Comparison of ENCODE assay signal across 13 cellular contexts in genomic region chr18:72941001-72941400, GRCh38.
"Had no signal": no experiment of that assay in that cellular context is flagged by ENCODE, and none has a peak within 500 bp of the region (broad histone marks: within the 10 kb centered on the region; RNA-seq: fewer than 3 reads in every experiment).

No MANE protein-coding gene starts in this region.

- DNase-seq: activated CD4-positive, alpha-beta T cell treated with anti-CD3 and anti-CD28 coated beads for 36 hours; activated naive CD4-positive, alpha-beta T cell; colonic mucosa; kidney; psoas muscle; stimulated activated CD4-positive, alpha-beta T cell treated with anti-CD3 and anti-CD28 coated beads, Interleukin-4, amount 100 ng/mL, for 1 hour; stimulated activated CD8-positive, alpha-beta memory T cell treated with anti-CD3 and anti-CD28 coated beads, Interleukin-4, amount 100 ng/mL, for 48 hours; stimulated activated naive CD8-positive, alpha-beta T cell treated with anti-CD3 and anti-CD28 coated beads, Interleukin-15, Interleukin-2, amounts not matched to agents 100 U/mL and 50 U/mL, for 24 hours had no signal

- H3K27me3 Mint-ChIP-seq: activated CD4-positive, alpha-beta T cell treated with anti-CD3 and anti-CD28 coated beads for 36 hours; type B pancreatic cell had no signal

- H3K9me3 Mint-ChIP-seq: activated T-helper 1 cell treated with anti-CD3 and anti-CD28 coated beads, Interleukin-12 subunit alpha, Interleukin-12 subunit beta, Interleukin-2, Interleukin-4 antibody, amounts not matched to agents 30 ng/mL and 10 ng/mL and 1 ng/mL, durations not matched to agents 14 hours and 24 hours and 36 hours; type B pancreatic cell had no signal

- H3K27ac ChIP-seq: colonic mucosa, gastroesophageal sphincter, psoas muscle, suprapubic skin had no signal

- ATAC-seq: activated CD4-positive, alpha-beta T cell treated with anti-CD3 and anti-CD28 coated beads for 36 hours; gastroesophageal sphincter; psoas muscle; stimulated activated naive CD8-positive, alpha-beta T cell treated with anti-CD3 and anti-CD28 coated beads, Interleukin-15, Interleukin-2, amounts not matched to agents 100 U/mL and 50 U/mL, for 24 hours had no signal

- H3K4me3 Mint-ChIP-seq: activated CD4-positive, alpha-beta T cell treated with anti-CD3 and anti-CD28 coated beads for 36 hours; activated T-helper 1 cell treated with anti-CD3 and anti-CD28 coated beads, Interleukin-12 subunit alpha, Interleukin-12 subunit beta, Interleukin-2, Interleukin-4 antibody, amounts not matched to agents 30 ng/mL and 10 ng/mL and 1 ng/mL, durations not matched to agents 14 hours and 24 hours and 36 hours; T-helper 2 cell treated with Interferon-gamma antibody and Interleukin-4, amounts not matched to agents 5 μg/mL and 100 μg/mL, for 36 hours; type B pancreatic cell had no signal

- H3K27ac Mint-ChIP-seq: activated CD4-positive, alpha-beta T cell treated with anti-CD3 and anti-CD28 coated beads for 36 hours; activated T-helper 1 cell treated with anti-CD3 and anti-CD28 coated beads, Interleukin-12 subunit alpha, Interleukin-12 subunit beta, Interleukin-2, Interleukin-4 antibody, amounts not matched to agents 30 ng/mL and 10 ng/mL and 1 ng/mL, durations not matched to agents 14 hours and 24 hours and 36 hours; T-helper 2 cell treated with Interferon-gamma antibody and Interleukin-4, amounts not matched to agents 5 μg/mL and 100 μg/mL, for 36 hours; type B pancreatic cell had no signal

- H3K4me1 Mint-ChIP-seq: activated CD4-positive, alpha-beta T cell treated with anti-CD3 and anti-CD28 coated beads for 36 hours had no signal

- H3K36me3 Mint-ChIP-seq: type B pancreatic cell had no signal
